1 cellular context compared by ENCODE assay signal in the genomic region with DNA sequence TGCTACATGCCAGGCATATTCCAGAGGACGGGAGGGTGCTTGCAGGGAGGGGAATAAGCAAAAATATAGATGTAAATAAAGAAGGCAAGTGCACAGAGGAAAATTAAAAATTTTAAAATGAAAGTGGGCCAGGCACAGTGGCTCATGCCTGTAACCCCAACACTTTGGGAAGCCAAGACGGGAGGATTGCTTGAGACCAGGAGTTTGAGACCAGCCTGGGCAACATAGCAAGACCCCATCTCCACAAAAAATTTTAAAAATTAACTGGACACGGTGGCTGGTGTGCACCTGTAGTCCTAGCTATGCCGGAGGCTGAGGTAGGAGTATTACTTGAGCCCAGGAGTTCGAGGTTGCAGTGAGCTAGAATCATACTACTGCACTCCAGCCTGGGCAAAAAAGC.
TF ChIP-seq lines count a peak whose summit lies in the region.

No MANE protein-coding gene starts in this region.

TF ChIP-seq in HEK293, 187 proteins besides CTCF, POLR2A, EP300 and RAD21 (continued from another document):
- no peak for TF ChIP-seq PATZ1 (tag by site-specific recombination; IDR thresholded peaks at IDR 0.05)
- TF ChIP-seq ZNF121 (tag by site-specific recombination; IDR thresholded peaks at IDR 0.05) = peak; percentile 70
- TF ChIP-seq, protein P1, sequence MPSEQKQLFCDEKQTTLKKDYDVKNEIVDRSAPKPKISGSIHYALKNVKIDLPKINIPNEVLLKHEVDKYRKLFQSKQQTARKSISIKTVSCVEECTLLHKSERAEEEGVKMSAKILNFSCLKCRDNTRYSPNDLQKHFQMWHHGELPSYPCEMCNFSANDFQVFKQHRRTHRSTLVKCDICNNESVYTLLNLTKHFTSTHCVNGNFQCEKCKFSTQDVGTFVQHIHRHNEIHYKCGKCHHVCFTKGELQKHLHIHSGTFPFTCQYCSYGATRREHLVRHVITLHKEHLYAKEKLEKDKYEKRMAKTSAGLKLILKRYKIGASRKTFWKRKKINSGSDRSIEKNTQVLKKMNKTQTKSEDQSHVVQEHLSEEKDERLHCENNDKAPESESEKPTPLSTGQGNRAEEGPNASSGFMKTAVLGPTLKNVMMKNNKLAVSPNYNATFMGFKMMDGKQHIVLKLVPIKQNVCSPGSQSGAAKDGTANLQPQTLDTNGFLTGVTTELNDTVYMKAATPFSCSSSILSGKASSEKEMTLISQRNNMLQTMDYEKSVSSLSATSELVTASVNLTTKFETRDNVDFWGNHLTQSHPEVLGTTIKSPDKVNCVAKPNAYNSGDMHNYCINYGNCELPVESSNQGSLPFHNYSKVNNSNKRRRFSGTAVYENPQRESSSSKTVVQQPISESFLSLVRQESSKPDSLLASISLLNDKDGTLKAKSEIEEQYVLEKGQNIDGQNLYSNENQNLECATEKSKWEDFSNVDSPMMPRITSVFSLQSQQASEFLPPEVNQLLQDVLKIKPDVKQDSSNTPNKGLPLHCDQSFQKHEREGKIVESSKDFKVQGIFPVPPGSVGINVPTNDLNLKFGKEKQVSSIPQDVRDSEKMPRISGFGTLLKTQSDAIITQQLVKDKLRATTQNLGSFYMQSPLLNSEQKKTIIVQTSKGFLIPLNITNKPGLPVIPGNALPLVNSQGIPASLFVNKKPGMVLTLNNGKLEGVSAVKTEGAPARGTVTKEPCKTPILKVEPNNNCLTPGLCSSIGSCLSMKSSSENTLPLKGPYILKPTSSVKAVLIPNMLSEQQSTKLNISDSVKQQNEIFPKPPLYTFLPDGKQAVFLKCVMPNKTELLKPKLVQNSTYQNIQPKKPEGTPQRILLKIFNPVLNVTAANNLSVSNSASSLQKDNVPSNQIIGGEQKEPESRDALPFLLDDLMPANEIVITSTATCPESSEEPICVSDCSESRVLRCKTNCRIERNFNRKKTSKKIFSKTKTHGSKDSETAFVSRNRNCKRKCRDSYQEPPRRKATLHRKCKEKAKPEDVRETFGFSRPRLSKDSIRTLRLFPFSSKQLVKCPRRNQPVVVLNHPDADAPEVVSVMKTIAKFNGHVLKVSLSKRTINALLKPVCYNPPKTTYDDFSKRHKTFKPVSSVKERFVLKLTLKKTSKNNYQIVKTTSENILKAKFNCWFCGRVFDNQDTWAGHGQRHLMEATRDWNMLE (tag by site-specific recombination; conservative IDR thresholded peaks at IDR 0.05; ENCODE audit: low read depth) = no peak
- TF ChIP-seq TRIM28 (IDR thresholded peaks at IDR 0.05; ENCODE audit: borderline replicate concordance, low read length) = no peak
- TF ChIP-seq ZNF26 (tag by site-specific recombination; IDR thresholded peaks at IDR 0.05) = no peak
- TF ChIP-seq ZNF248 (tag by site-specific recombination; IDR thresholded peaks at IDR 0.05) = no peak
